22 cellular contexts compared by ENCODE assay signal in the genomic region with DNA sequence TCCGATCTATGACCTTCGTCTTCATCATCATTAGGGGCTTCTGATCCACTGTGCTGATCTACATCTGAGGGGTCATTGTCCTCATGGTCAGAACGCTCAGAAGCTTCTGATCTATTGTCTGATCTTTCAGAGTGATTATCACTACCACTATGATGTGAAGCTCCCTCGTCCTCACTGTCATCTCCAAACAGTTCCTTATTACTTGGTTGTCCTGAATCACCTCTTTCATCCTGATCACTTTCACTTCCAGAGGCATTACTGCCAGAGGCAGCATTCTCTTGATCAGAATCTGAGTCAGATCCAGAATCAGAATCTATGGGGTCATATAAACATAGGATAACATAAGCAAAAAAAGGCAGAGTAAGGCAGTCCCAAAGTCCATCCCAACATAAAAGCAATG.
"Had no signal": no experiment of that assay in that cellular context is flagged by ENCODE, and none has a peak within 500 bp of the region (broad histone marks: within the 10 kb centered on the region; RNA-seq: fewer than 3 reads in every experiment).

No MANE protein-coding gene starts in this region.

- ATAC-seq: left cardiac atrium; left ventricle myocardium superior; sciatic nerve; stimulated activated naive B cell treated with anti-CD40 and anti-IgM and Interleukin-4, amounts not matched to agents 10 μg/mL and 1 μg/mL and 100 μg/mL, for 72 hours; stimulated activated naive CD8-positive, alpha-beta T cell treated with anti-CD3 and anti-CD28 coated beads, Interleukin-15, amount 100 ng/mL, for 72 hours; upper lobe of right lung had no signal

- H3K4me3 Mint-ChIP-seq: endodermal cell; stimulated activated naive B cell treated with anti-CD40 and anti-IgM and Interleukin-4, amounts not matched to agents 10 μg/mL and 1 μg/mL and 100 μg/mL, for 72 hours; stimulated activated naive CD8-positive, alpha-beta T cell treated with anti-CD3 and anti-CD28 coated beads, Interleukin-15, amount 100 ng/mL, for 72 hours had no signal

- H3K27ac Mint-ChIP-seq: endodermal cell; nephron; stimulated activated naive B cell treated with anti-CD40 and anti-IgM and Interleukin-4, amounts not matched to agents 10 μg/mL and 1 μg/mL and 100 μg/mL, for 72 hours had no signal

- DNase-seq: dermis blood vessel endothelial cell; endodermal cell; erythroblast; foreskin melanocyte; head of caudate nucleus; kidney; left cardiac atrium; left ventricle myocardium superior; mesenchymal stem cell; midbrain; naive B cell; posterior cingulate gyrus; spleen; stimulated activated CD4-positive, alpha-beta T cell treated with anti-CD3 and anti-CD28 coated beads, Interleukin-15, amount 100 ng/mL, for 24 hours; stimulated activated CD4-positive, alpha-beta T cell treated with anti-CD3 and anti-CD28 coated beads, Interleukin-1b, Interleukin-23, amount 100 ng/mL, for 48 hours; stimulated activated CD4-positive, alpha-beta T cell treated with anti-CD3 and anti-CD28 coated beads, Interleukin-4, amount 100 ng/mL, for 24 hours; stimulated activated naive B cell treated with anti-CD40 and anti-IgM and Interleukin-4, amounts not matched to agents 10 μg/mL and 1 μg/mL and 100 μg/mL, for 72 hours; stimulated activated naive CD8-positive, alpha-beta T cell treated with anti-CD3 and anti-CD28 coated beads, Interleukin-15, amount 100 ng/mL, for 72 hours; testis; upper lobe of right lung had no signal

- H3K27me3 Mint-ChIP-seq: naive B cell; stimulated activated naive B cell treated with anti-CD40 and anti-IgM and Interleukin-4, amounts not matched to agents 10 μg/mL and 1 μg/mL and 100 μg/mL, for 72 hours; stimulated activated naive CD8-positive, alpha-beta T cell treated with anti-CD3 and anti-CD28 coated beads, Interleukin-15, amount 100 ng/mL, for 72 hours had no signal
